ENCODE assay signal across 19 cellular contexts in genomic region chr15:69744421-69745162, GRCh38.
"Had no signal": no experiment of that assay in that cellular context is flagged by ENCODE, and none has a peak within 500 bp of the region (broad histone marks: within the 10 kb centered on the region; RNA-seq: fewer than 3 reads in every experiment).

No MANE protein-coding gene starts in this region.

- H3K9me3 ChIP-seq: gastrocnemius medialis, psoas muscle, sigmoid colon, upper lobe of right lung had no signal

- H3K9me3 Mint-ChIP-seq: activated T-cell treated with anti-CD3 and anti-CD28 coated beads, Interleukin-2, amount 50 U/mL, for 72 hours had no signal

- H3K4me3 Mint-ChIP-seq: activated CD8-positive, alpha-beta memory T cell treated with anti-CD3 and anti-CD28 coated beads, Interleukin-2, amount 10 ng/mL, durations not matched to agents 7 days and 5 days; nephron had no signal

- H3K27ac Mint-ChIP-seq: activated CD8-positive, alpha-beta memory T cell treated with anti-CD3 and anti-CD28 coated beads, Interleukin-2, amount 10 ng/mL, durations not matched to agents 7 days and 5 days; activated T-cell treated with anti-CD3 and anti-CD28 coated beads, Interleukin-2, amount 50 U/mL, for 72 hours; nephron had no signal

- H3K4me1 ChIP-seq: gastrocnemius medialis, left ventricle myocardium inferior, psoas muscle, upper lobe of right lung had no signal

- H3K27ac ChIP-seq: gastrocnemius medialis, left ventricle myocardium inferior, psoas muscle, sigmoid colon, suprapubic skin, upper lobe of right lung, VCaP had no signal

- H3K27me3 ChIP-seq: gastrocnemius medialis, sigmoid colon, upper lobe of right lung had no signal

- DNase-seq: activated CD4-positive, alpha-beta T cell treated with anti-CD3 and anti-CD28 coated beads, Interleukin-2, amount 50 U/mL, for 1 hour; activated CD8-positive, alpha-beta memory T cell treated with anti-CD3 and anti-CD28 coated beads, Interleukin-2, amount 10 ng/mL, durations not matched to agents 7 days and 5 days; activated naive CD4-positive, alpha-beta T cell; activated T-cell treated with anti-CD3 and anti-CD28 coated beads, Interleukin-2, amount 50 U/mL, for 72 hours; central memory CD4-positive, alpha-beta T cell; cortex of kidney; effector memory CD4-positive, alpha-beta T cell; gastrocnemius medialis; kidney; left ventricle myocardium inferior; mesenchymal stem cell; psoas muscle; sigmoid colon; stimulated activated CD4-positive, alpha-beta T cell treated with anti-CD3 and anti-CD28 coated beads, Interleukin-2, amount 100 ng/mL, for 24 hours; stimulated activated naive CD4-positive, alpha-beta T cell treated with Interleukin-2 at 50 U/mL for 16 hours; upper lobe of right lung had no signal

- H3K4me3 ChIP-seq: gastrocnemius medialis, left ventricle myocardium inferior, psoas muscle, sigmoid colon, suprapubic skin, upper lobe of right lung had no signal

- H3K36me3 ChIP-seq: gastrocnemius medialis, left ventricle myocardium inferior, sigmoid colon, suprapubic skin, upper lobe of right lung had no signal

- ATAC-seq: activated CD8-positive, alpha-beta memory T cell treated with anti-CD3 and anti-CD28 coated beads, Interleukin-2, amount 10 ng/mL, durations not matched to agents 7 days and 5 days; activated T-cell treated with anti-CD3 and anti-CD28 coated beads, Interleukin-2, amount 50 U/mL, for 72 hours; gastrocnemius medialis; psoas muscle; upper lobe of right lung had no signal
